8 cellular contexts compared by ENCODE assay signal in the genomic region with DNA sequence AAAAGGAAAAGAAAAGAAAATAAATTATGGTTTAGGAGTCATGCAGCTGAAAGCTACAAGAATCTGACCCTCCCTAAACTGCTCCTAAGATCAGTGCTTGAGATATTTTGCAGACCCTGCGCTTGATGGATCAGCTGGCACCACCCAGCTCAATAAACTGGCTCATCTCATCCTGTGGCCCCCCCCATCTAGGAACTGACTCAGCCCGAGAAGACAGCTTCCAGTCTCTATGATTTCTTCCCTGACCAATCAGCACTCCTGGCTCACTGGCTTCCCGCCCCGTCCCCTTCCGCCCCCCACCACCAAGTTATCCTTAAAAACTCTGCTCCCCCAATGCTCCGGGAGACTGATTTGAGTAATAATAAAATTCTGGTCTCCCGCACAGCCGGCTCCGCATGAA. TPM values are rescaled to one million over a fixed set of nuclear protein-coding genes. Genes with fewer than 3 reads are reported as not detected.
DNase-seq lines count a peak whose midpoint lies in the region; ATAC-seq, FAIRE-seq and TF ChIP-seq lines count a peak whose summit lies in the region.
"Not testable (repeated sequence)": the region's sequence is repeated elsewhere in the genome, so short reads cannot be mapped to it uniquely, and the experiment has no call there.

No MANE protein-coding gene starts in this region.

- H3K9me1 ChIP-seq in endothelial cell of umbilical vein (replicated peaks; ENCODE audit: control insufficient read depth, extremely low read depth, insufficient read depth, low read length): not testable (repeated sequence)

- H3K27ac ChIP-seq in BLaER1 treated with 17β-estradiol and CSF1 and Interleukin-3, amounts not matched to agents 10 nM and 100 nM: peak overlapping the region in 7 of 11 experiments; percentile 42 to 92 (median 80); a peak in 12 of 22 replicates
- peak overlapping the region; percentile 48 to 78 (median 64) for H3K27ac ChIP-seq in Peyer's patch
- not testable (repeated sequence) for H3K27ac ChIP-seq in endothelial cell of umbilical vein (ENCODE audit: insufficient read depth, low read depth, low read length)
- H3K27ac ChIP-seq in psoas muscle: peak overlapping the region; percentile 41
- peak overlapping the region in 1 of 2 donors; percentile 85 for H3K27ac ChIP-seq in thoracic aorta

- peak overlapping the region; percentile 95 to 99 (median 97) for H3K4me3 Mint-ChIP-seq in IgD-negative memory B cell
- peak overlapping the region; percentile 84 for H3K4me3 Mint-ChIP-seq in activated naive CD8-positive, alpha-beta T cell

- peak overlapping the region in 7 of 11 experiments; percentile 6 to 78 (median 65); a peak in 12 of 22 replicates for H3K9ac ChIP-seq in BLaER1 treated with 17β-estradiol and CSF1 and Interleukin-3, amounts not matched to agents 10 nM and 100 nM
- not testable (repeated sequence) for H3K9ac ChIP-seq in endothelial cell of umbilical vein (replicated peaks; ENCODE audit: extremely low read depth, insufficient read depth, low read length)

- 0 out of 20 replicates have a peak overlapping the region, but pooled peaks of 1 of the 10 experiments have one; percentile 43 for H3K4me3 ChIP-seq in BLaER1 treated with 17β-estradiol and CSF1 and Interleukin-3, amounts not matched to agents 10 nM and 100 nM
- H3K4me3 ChIP-seq in Peyer's patch: peak overlapping the region in 2 of 4 donors; percentile 22 to 49
- not testable (repeated sequence) for H3K4me3 ChIP-seq in endothelial cell of umbilical vein (replicated peaks in 1 of 3; ENCODE audit: insufficient read depth in 1 of 3, low read depth in 1 of 3, low read length in 3 of 3)
- H3K4me3 ChIP-seq in psoas muscle: peak overlapping the region; percentile 64
- H3K4me3 ChIP-seq in thoracic aorta: peak overlapping the region; percentile 80

- H3K36me3 Mint-ChIP-seq in IgD-negative memory B cell; activated naive CD8-positive, alpha-beta T cell: not testable (repeated sequence)

- H3K27me3 Mint-ChIP-seq in IgD-negative memory B cell; activated naive CD8-positive, alpha-beta T cell: not testable (repeated sequence)

- H2AFZ ChIP-seq in endothelial cell of umbilical vein (ENCODE audit: low read depth, low read length): peak overlapping the region; percentile 75

- peaks cover 10 to 43% (median 18%) of the 10 kb centered on the region in 10 experiments; a peak in 19 of 20 replicates for H3K4me1 ChIP-seq in BLaER1 treated with 17β-estradiol and CSF1 and Interleukin-3, amounts not matched to agents 10 nM and 100 nM
- H3K4me1 ChIP-seq in Peyer's patch: peaks cover 0 to 17% (median 0%) of the 10 kb centered on the region in 4 donors
- peaks cover 20% of the 10 kb centered on the region for H3K4me1 ChIP-seq in endothelial cell of umbilical vein (ENCODE audit: control insufficient read depth, extremely low read depth, insufficient read depth, low read length)
- H3K4me1 ChIP-seq in psoas muscle: not testable (repeated sequence)
- peaks cover 3 to 14% of the 10 kb centered on the region in 2 donors for H3K4me1 ChIP-seq in thoracic aorta (ENCODE audit: control insufficient read depth in 1 of 2, low read depth in 2 of 2)

- H3K79me2 ChIP-seq in endothelial cell of umbilical vein (ENCODE audit: control insufficient read depth, insufficient read depth, low read length): not testable (repeated sequence)

- H3K36me3 ChIP-seq in BLaER1 treated with 17β-estradiol and CSF1 and Interleukin-3, amounts not matched to agents 10 nM and 100 nM; Peyer's patch; endothelial cell of umbilical vein (ENCODE audit: control insufficient read depth in 2 of 2, extremely low read depth in 1 of 2, insufficient read depth in 2 of 2, low read length in 2 of 2); psoas muscle (ENCODE audit: insufficient read depth in 1 of 2, low read depth in 1 of 2); thoracic aorta: not testable (repeated sequence)

- not testable (repeated sequence) for H4K20me1 ChIP-seq in BLaER1 treated with 17β-estradiol and CSF1 and Interleukin-3, amounts not matched to agents 10 nM and 100 nM; endothelial cell of umbilical vein (replicated peaks; ENCODE audit: control insufficient read depth, extremely low read depth, insufficient read depth, low read length)

- BruUV-seq in endothelial cell of umbilical vein (replicated peaks; lab: Mats Ljungman, UMichigan): not testable (repeated sequence)

- TF ChIP-seq CTCF in Peyer's patch (IDR thresholded peaks at IDR 0.05); endothelial cell of umbilical vein (IDR thresholded peaks at IDR 0.05; ENCODE audit: extremely low read depth in 1 of 2, insufficient read depth in 1 of 2, low read depth in 1 of 2, low read length in 2 of 2); psoas muscle (IDR thresholded peaks at IDR 0.05); thoracic aorta (IDR thresholded peaks at IDR 0.05): not testable (repeated sequence)

- H3K9me3 Mint-ChIP-seq in IgD-negative memory B cell; activated naive CD8-positive, alpha-beta T cell (ENCODE audit: low read depth): not testable (repeated sequence)

- dilution Hi-C loops in endothelial cell of umbilical vein (cut with MboI; ENCODE audit: extremely low pct_ligation_motif_present, low sequenced_read_pairs): not testable (repeated sequence)

- POLR2A ChIA-PET in endothelial cell of umbilical vein (lab: Charles Lee): interaction anchor here (0.6 kb wide), 2 partner anchors 8 to 264 kb away, joined by 3 read pairs; partner anchors contain the start of genes SAMD15 and TMED8

- DNase-seq in Peyer's patch; psoas muscle; thoracic aorta (ENCODE audit: low spot score): not testable (repeated sequence)
- peak; percentile 24 for DNase-seq in endothelial cell of umbilical vein (ENCODE audit: low read depth, low spot score)
- DNase-seq in kidney glomerular epithelial cell (lab: John Stamatoyannopoulos, UW): peak; percentile 63

- 83 to 88% (median 85%) methylated on average over 9 of the region's 9 CpGs for WGBS in psoas muscle, 3 donors

- peak overlapping the region in 10 of 11 experiments; percentile 63 to 89 (median 82); a peak in 19 of 22 replicates for H3K4me2 ChIP-seq in BLaER1 treated with 17β-estradiol and CSF1 and Interleukin-3, amounts not matched to agents 10 nM and 100 nM
- H3K4me2 ChIP-seq in endothelial cell of umbilical vein (ENCODE audit: insufficient read depth, low read length): peak overlapping the region; percentile 67

- FAIRE-seq in endothelial cell of umbilical vein (lab: Jason Lieb, UNC): not testable (repeated sequence)

- CTCF ChIA-PET in endothelial cell of umbilical vein (lab: Charles Lee): interaction anchor here (0.9 kb wide), 1 partner anchor 93 kb away, joined by 3 read pairs; no protein-coding TSS in a partner anchor

- TF ChIP-seq POLR2A in Peyer's patch (IDR thresholded peaks at IDR 0.05); endothelial cell of umbilical vein (IDR thresholded peaks at IDR 0.05; ENCODE audit: low read depth, low read length): not testable (repeated sequence)

- peak overlapping the region in 1 of 3 donors; percentile 92 for H3K27ac Mint-ChIP-seq in IgD-negative memory B cell
- not testable (repeated sequence) for H3K27ac Mint-ChIP-seq in activated naive CD8-positive, alpha-beta T cell

- H3K27me3 ChIP-seq in BLaER1 treated with 17β-estradiol and CSF1 and Interleukin-3, amounts not matched to agents 10 nM and 100 nM: peaks cover 0 to 24% (median 11%) of the 10 kb centered on the region in 11 experiments; a peak in 17 of 22 replicates
- not testable (repeated sequence) for H3K27me3 ChIP-seq in Peyer's patch; endothelial cell of umbilical vein (ENCODE audit: control insufficient read depth in 2 of 2, insufficient read depth in 2 of 2, low read length in 2 of 2); thoracic aorta (replicated peaks; ENCODE audit: insufficient read depth)
- H3K27me3 ChIP-seq in psoas muscle (ENCODE audit: insufficient read depth in 3 of 3, low read length in 2 of 3): peaks cover 0 to 10% (median 0%) of the 10 kb centered on the region in 3 donors

- intact Hi-C loops in endothelial cell of umbilical vein (cut with micrococcal nuclease); psoas muscle (cut with DNase I): not testable (repeated sequence)

- not testable (repeated sequence) for ATAC-seq in psoas muscle; thoracic aorta (ENCODE audit: insufficient number of reproducible peaks, low FRiP score, low read depth)

- peaks cover 0 to 32% (median 20%) of the 10 kb centered on the region in 11 experiments; a peak in 17 of 22 replicates for H3K9me3 ChIP-seq in BLaER1 treated with 17β-estradiol and CSF1 and Interleukin-3, amounts not matched to agents 10 nM and 100 nM (replicated peaks in 1 of 11)
- not testable (repeated sequence) for H3K9me3 ChIP-seq in Peyer's patch; endothelial cell of umbilical vein (replicated peaks; ENCODE audit: control insufficient read depth, insufficient read depth, low read length); psoas muscle; thoracic aorta

- peaks cover 11 to 16% (median 12%) of the 10 kb centered on the region in 3 donors for H3K4me1 Mint-ChIP-seq in IgD-negative memory B cell
- peaks cover 16% of the 10 kb centered on the region for H3K4me1 Mint-ChIP-seq in activated naive CD8-positive, alpha-beta T cell (ENCODE audit: low read depth)

TF ChIP-seq in endothelial cell of umbilical vein, 7 proteins besides CTCF, POLR2A, EP300 and RAD21:
- peak; percentile 39 for TF ChIP-seq FOS (IDR thresholded peaks at IDR 0.05; ENCODE audit: borderline replicate concordance, insufficient read depth, low read length)

RNA-seq across cellular contexts. Expression of gene SPTLC2, which starts 24.3 kb away (rescaled TPM):
- 20.3 TPM for polyA plus RNA-seq in IgD-negative memory B cell
- total RNA-seq in Peyer's patch: 10 to 100 TPM; 21.6 to 35.5 (median 29.8) TPM
- total RNA-seq in endothelial cell of umbilical vein: 57.2 and 71.3 TPM in 2 replicates
- polyA plus RNA-seq in endothelial cell of umbilical vein: 13.3 and 19.1 TPM in 2 replicates
- 21.1 and 24.2 TPM in 2 replicates for polyA plus RNA-seq in endothelial cell of umbilical vein (2011; cell fraction: cytosol; rRNA removed)
- polyA plus RNA-seq in endothelial cell of umbilical vein (2011; cell fraction: nucleus; rRNA removed): 20.1 and 28.5 TPM in 2 replicates
- polyA plus RNA-seq in endothelial cell of umbilical vein (2012): 25.9 and 32.7 TPM in 2 replicates
- polyA minus RNA-seq in endothelial cell of umbilical vein: 57.7 and 96.5 TPM in 2 replicates
- polyA minus RNA-seq in endothelial cell of umbilical vein (2011; cell fraction: cytosol; rRNA and poly(A)+ RNA removed): 11.7 TPM
- polyA minus RNA-seq in endothelial cell of umbilical vein (2011; cell fraction: nucleus; rRNA and poly(A)+ RNA removed): 24.8 and 35.8 TPM in 2 replicates
- 1 to 10 TPM; 5.8 to 9.0 (median 6.6) TPM for total RNA-seq in psoas muscle
- polyA plus RNA-seq in psoas muscle: 1 to 10 TPM; 2.4 to 5.5 (median 4.5) TPM
- total RNA-seq in thoracic aorta: 10 to 100 TPM; 22.6 to 25.3 TPM
